In genomic region chr6:138818496-138819194, GRCh38 we compare ENCODE assay signal across 9 cellular contexts. TPM values are rescaled to one million over a fixed set of nuclear protein-coding genes. Genes with fewer than 3 reads are reported as not detected.
DNase-seq lines count a peak whose midpoint lies in the region; ATAC-seq and TF ChIP-seq lines count a peak whose summit lies in the region.
"Had no signal": no experiment of that assay in that cellular context is flagged by ENCODE, and none has a peak within 500 bp of the region (broad histone marks: within the 10 kb centered on the region; RNA-seq: fewer than 3 reads in every experiment).

No MANE protein-coding gene starts in this region.

- H3K79me2 ChIP-seq in OCI-LY3 (ENCODE audit: low read length) = no peaks in the 10 kb centered on the region

- peak overlapping the region; percentile 55 for H3K4me2 ChIP-seq in OCI-LY3 (ENCODE audit: low read length)

- peak; percentile 75 for ATAC-seq in HG02642 (IDR thresholded peaks at IDR 0.05; ENCODE audit: poor library complexity, unreplicated experiment)

- peak; percentile 14 for DNase-seq in activated CD4-positive, alpha-beta T cell treated with anti-CD3 and anti-CD28 coated beads for 48 hours
- DNase-seq in activated CD4-positive, alpha-beta T cell treated with anti-CD3 and anti-CD28 coated beads, Interleukin-2, amount 50 U/mL, for 1 hour = no peak
- no peak for DNase-seq in Ammon's horn (ENCODE audit: low spot score)
- DNase-seq in cerebellar nuclear complex (lab: John Stamatoyannopoulos, UW) = no peak
- no peak for DNase-seq in mesenteric fat pad (ENCODE audit: low spot score)

- H3K36me3 ChIP-seq in OCI-LY3 (replicated peaks; ENCODE audit: low read depth, low read length) (no peaks in the 10 kb centered on the region), mucosa of rectum (ENCODE audit: control insufficient read depth in 2 of 2, insufficient read depth in 2 of 2, low read length in 2 of 2) (no peaks in the 10 kb centered on the region)

- no peak for TF ChIP-seq CTCF in OCI-LY3 (IDR thresholded peaks at IDR 0.05; ENCODE audit: low read depth, low read length)

- H3K27ac ChIP-seq in OCI-LY3 (ENCODE audit: low read length) = no peak overlapping the region
- H3K27ac ChIP-seq in mucosa of rectum (ENCODE audit: low read depth in 2 of 2, low read length in 2 of 2) = peak overlapping the region; percentile 71 to 75

- peak overlapping the region; percentile 33 for H3K4me3 ChIP-seq in OCI-LY3 (ENCODE audit: low read length)
- no peak overlapping the region for H3K4me3 ChIP-seq in mucosa of rectum (ENCODE audit: low read length in 2 of 2)

- H3K9me3 ChIP-seq in OCI-LY3 (ENCODE audit: insufficient read depth, low read length) = no peaks in the 10 kb centered on the region
- H3K9me3 ChIP-seq in mucosa of rectum (ENCODE audit: control insufficient read depth in 2 of 2, low read length in 2 of 2) = no peaks in the 10 kb centered on the region

- H3K4me1 ChIP-seq in OCI-LY3 (ENCODE audit: low read length) (peaks cover 21% of the 10 kb centered on the region), mucosa of rectum (ENCODE audit: control insufficient read depth in 2 of 2, insufficient read depth in 2 of 2, low read length in 2 of 2) (peaks cover 10 to 11% of the 10 kb centered on the region in 2 donors)

- H4K20me1 ChIP-seq in OCI-LY3 (ENCODE audit: insufficient read depth, low read length) = no peaks in the 10 kb centered on the region

- H2AFZ ChIP-seq in OCI-LY3 (ENCODE audit: low read depth, low read length) = no peak overlapping the region; the same call in 1 of the 2 replicates

- H3K9ac ChIP-seq in OCI-LY3 (ENCODE audit: low read length) = no peak overlapping the region; the same call in 1 of the 2 replicates
- H3K9ac ChIP-seq in mucosa of rectum (ENCODE audit: low read depth in 1 of 2, low read length in 2 of 2) = no peak overlapping the region

- H3K27me3 ChIP-seq in OCI-LY3 (ENCODE audit: low read depth, low read length) (no peaks in the 10 kb centered on the region), mucosa of rectum (ENCODE audit: control insufficient read depth in 2 of 2, insufficient read depth in 2 of 2, low read length in 2 of 2) (no peaks in the 10 kb centered on the region)

RNA-seq across cellular contexts. Expression of gene ECT2L, which starts 22.8 kb away (rescaled TPM):
- not detected for total RNA-seq in mesenteric fat pad
- total RNA-seq: CD4-positive, CD25-positive, alpha-beta regulatory T cell had no signal

RNA-seq across cellular contexts. Expression of gene CCDC28A, which starts 45.1 kb away (rescaled TPM):
- total RNA-seq in mesenteric fat pad = 9.1 TPM
